Comparison of ENCODE assay signal across 16 cellular contexts in the genomic region with DNA sequence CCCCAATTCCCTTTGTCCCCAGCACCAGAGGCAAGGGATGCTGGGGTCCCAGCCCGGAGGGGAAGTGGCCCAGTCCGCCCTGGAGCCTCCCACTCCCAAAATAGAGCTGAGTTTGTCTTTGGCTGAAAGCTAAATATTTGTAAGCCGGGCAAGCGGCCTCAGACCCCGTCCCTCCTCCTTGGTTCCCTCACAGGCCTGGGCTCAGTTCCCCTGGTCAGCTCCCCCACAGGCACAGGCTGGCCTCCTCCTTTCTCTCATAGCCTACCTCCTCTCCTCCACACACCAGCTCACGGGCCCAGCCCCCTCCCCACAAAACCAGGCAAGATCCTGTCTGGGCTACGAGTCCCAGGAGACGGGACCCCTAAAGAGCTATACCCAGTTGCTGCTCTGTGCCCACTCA. TPM values are rescaled to one million over a fixed set of nuclear protein-coding genes. Genes with fewer than 3 reads are reported as not detected.
DNase-seq lines count a peak whose midpoint lies in the region; TF ChIP-seq lines count a peak whose summit lies in the region.
"Had no signal": no experiment of that assay in that cellular context is flagged by ENCODE, and none has a peak within 500 bp of the region (broad histone marks: within the 10 kb centered on the region; RNA-seq: fewer than 3 reads in every experiment).

No MANE protein-coding gene starts in this region.

- no peak overlapping the region for H3K9ac ChIP-seq in BLaER1
- no peak overlapping the region for H3K9ac ChIP-seq in endodermal cell (ENCODE audit: extremely low read depth, low read length, poor library complexity, severe bottlenecking)

- H3K9me3 Mint-ChIP-seq in endodermal cell: no peaks in the 10 kb centered on the region
- no peaks in the 10 kb centered on the region for H3K9me3 Mint-ChIP-seq in nephron
- no peaks in the 10 kb centered on the region for H3K9me3 Mint-ChIP-seq in progenitor cell of endocrine pancreas (ENCODE audit: low read depth)
- H3K9me3 Mint-ChIP-seq: CD4-positive, alpha-beta memory T cell had no signal

- H3K4me3 ChIP-seq in BLaER1 (no peak overlapping the region), endodermal cell (ENCODE audit: low read length) (no peak overlapping the region)
- H3K4me3 ChIP-seq in effector memory CD4-positive, alpha-beta T cell (ENCODE audit: insufficient read depth, low read depth, low read length, poor library complexity, severe bottlenecking): no peak overlapping the region
- H3K4me3 ChIP-seq: GM12878, HAP-1 had no signal

- peak overlapping the region; percentile 14; the same call in 1 of the 2 replicates for H3K4me2 ChIP-seq in BLaER1

- H3K27me3 Mint-ChIP-seq in endodermal cell (ENCODE audit: insufficient read depth) (peaks cover 31% of the 10 kb centered on the region), nephron (ENCODE audit: low read depth) (peaks cover 24% of the 10 kb centered on the region), progenitor cell of endocrine pancreas (peaks cover 34% of the 10 kb centered on the region)

- H3K27ac Mint-ChIP-seq in endodermal cell (no peak overlapping the region), nephron (peak overlapping the region; percentile 24 to 32 (median 31)), progenitor cell of endocrine pancreas (peak overlapping the region; percentile 38)
- H3K27ac Mint-ChIP-seq: B cell had no signal

- 84 to 91% methylated on average over 4 to 8 of the region's 8 CpGs for WGBS in endodermal cell (ENCODE audit: insufficient coverage in 1 of 2, insufficient read length in 1 of 2), 2 experiments

- H3K9me3 ChIP-seq in BLaER1 (no peaks in the 10 kb centered on the region), endodermal cell (ENCODE audit: control insufficient read depth, low read length) (no peaks in the 10 kb centered on the region)
- no peaks in the 10 kb centered on the region for H3K9me3 ChIP-seq in effector memory CD4-positive, alpha-beta T cell (ENCODE audit: control insufficient read depth, low read length)
- H3K9me3 ChIP-seq: HAP-1 had no signal

- H3K27me3 ChIP-seq in BLaER1 (peaks cover 53% of the 10 kb centered on the region), endodermal cell (ENCODE audit: control insufficient read depth, insufficient read depth, low read length, poor library complexity, severe bottlenecking) (no peaks in the 10 kb centered on the region)
- H3K27me3 ChIP-seq in effector memory CD4-positive, alpha-beta T cell (replicated peaks; ENCODE audit: control insufficient read depth, insufficient read depth, low read length, poor library complexity, severe bottlenecking): peaks cover 28% of the 10 kb centered on the region

- no peak overlapping the region for H3K27ac ChIP-seq in BLaER1
- H3K27ac ChIP-seq in endodermal cell (ENCODE audit: low read depth, low read length): no peak overlapping the region
- no peak overlapping the region for H3K27ac ChIP-seq in effector memory CD4-positive, alpha-beta T cell (ENCODE audit: insufficient read depth, low read length, poor library complexity, severe bottlenecking)
- H3K27ac ChIP-seq: 22Rv1, C4-2B had no signal

- H3K36me3 Mint-ChIP-seq in endodermal cell (ENCODE audit: low read depth) (no peaks in the 10 kb centered on the region), nephron (ENCODE audit: low read depth) (no peaks in the 10 kb centered on the region), progenitor cell of endocrine pancreas (ENCODE audit: insufficient read depth) (no peaks in the 10 kb centered on the region)
- H3K36me3 Mint-ChIP-seq: CD4-positive, alpha-beta memory T cell had no signal

- DNase-seq in endodermal cell (peak; percentile 54), progenitor cell of endocrine pancreas (ENCODE audit: low spot score, unreplicated experiment) (no peak), AG08396 (ENCODE audit: low spot score) (no peak), AG08395 (ENCODE audit: low spot score) (no peak)
- DNase-seq in effector memory CD4-positive, alpha-beta T cell: no peak
- DNase-seq: CD4-positive, alpha-beta memory T cell; DMS79 had no signal

- TF ChIP-seq CTCF in endodermal cell (conservative IDR thresholded peaks at IDR 0.05): no peak
- TF ChIP-seq CTCF in nephron (IDR thresholded peaks at IDR 0.05; ENCODE audit: unreplicated experiment in 3 of 3): no peak
- no peak for TF ChIP-seq CTCF in progenitor cell of endocrine pancreas (IDR thresholded peaks at IDR 0.05; ENCODE audit: unreplicated experiment)

- no peaks in the 10 kb centered on the region for H3K36me3 ChIP-seq in BLaER1
- H3K36me3 ChIP-seq in endodermal cell (ENCODE audit: control insufficient read depth, insufficient read depth, low read length): no peaks in the 10 kb centered on the region
- no peaks in the 10 kb centered on the region for H3K36me3 ChIP-seq in effector memory CD4-positive, alpha-beta T cell (ENCODE audit: control insufficient read depth, insufficient read depth, low read length)
- H3K36me3 ChIP-seq: HAP-1 had no signal

- H3K4me3 Mint-ChIP-seq in endodermal cell (no peak overlapping the region), nephron (peak overlapping the region in 1 of 3 experiments; percentile 14), progenitor cell of endocrine pancreas (ENCODE audit: low read depth) (no peak overlapping the region)
- H3K4me3 Mint-ChIP-seq: B cell; CD4-positive, alpha-beta memory T cell had no signal

- H3K4me1 Mint-ChIP-seq in endodermal cell: peaks cover 10% of the 10 kb centered on the region
- H3K4me1 Mint-ChIP-seq in nephron: peaks cover 27% of the 10 kb centered on the region
- peaks cover 17% of the 10 kb centered on the region for H3K4me1 Mint-ChIP-seq in progenitor cell of endocrine pancreas (ENCODE audit: low read depth)

- H3K4me1 ChIP-seq in BLaER1 (peaks cover 59% of the 10 kb centered on the region), endodermal cell (ENCODE audit: control insufficient read depth, insufficient read depth, low read length) (no peaks in the 10 kb centered on the region)
- H3K4me1 ChIP-seq in effector memory CD4-positive, alpha-beta T cell (ENCODE audit: control insufficient read depth, insufficient read depth, low read length, poor library complexity, severe bottlenecking): no peaks in the 10 kb centered on the region
- H3K4me1 ChIP-seq: HAP-1 had no signal

- H4K20me1 ChIP-seq in BLaER1: no peaks in the 10 kb centered on the region

RNA-seq across cellular contexts. Expression of gene SP7, which starts 1.3 kb away (rescaled TPM):
- not detected for total RNA-seq in endodermal cell
- polyA plus RNA-seq in endodermal cell (2013, experiment 1 of 2): 0.25 TPM
- polyA plus RNA-seq in endodermal cell (2013, experiment 2 of 2): 0.33 TPM
- total RNA-seq in progenitor cell of endocrine pancreas: 0.10 TPM in 1 of 2 replicates, not detected in the other
- total RNA-seq: A673; B cell; CD4-positive, alpha-beta memory T cell; GM12878; HT1080 had no signal
- polyA plus RNA-seq: CD4-positive, alpha-beta memory T cell had no signal

RNA-seq across cellular contexts. Expression of gene AAAS, which starts 13.4 kb away (rescaled TPM):
- 10 to 100 TPM; 69.4 to 82.4 TPM for total RNA-seq in endodermal cell
- polyA plus RNA-seq in endodermal cell (2013, experiment 1 of 2): 80.9 TPM
- 70.6 TPM for polyA plus RNA-seq in endodermal cell (2013, experiment 2 of 2)
- 72.1 and 75.0 TPM in 2 replicates for total RNA-seq in progenitor cell of endocrine pancreas

RNA-seq across cellular contexts. Expression of gene MYG1, which starts 35.3 kb away (rescaled TPM):
- total RNA-seq in endodermal cell (10 to 100 TPM; 55.3 to 74.2 TPM), progenitor cell of endocrine pancreas (58.9 and 60.7 TPM in 2 replicates)
- polyA plus RNA-seq in endodermal cell (2013, experiment 1 of 2): 56.7 TPM
- 53.0 TPM for polyA plus RNA-seq in endodermal cell (2013, experiment 2 of 2)

RNA-seq across cellular contexts. Expression of gene PFDN5, which starts 39.5 kb away (rescaled TPM):
- total RNA-seq in endodermal cell (100 to 1,000 TPM; 322 to 403 TPM), progenitor cell of endocrine pancreas (377 and 379 TPM in 2 replicates)
- 489 TPM for polyA plus RNA-seq in endodermal cell (2013, experiment 1 of 2)
- 482 TPM for polyA plus RNA-seq in endodermal cell (2013, experiment 2 of 2)

RNA-seq across cellular contexts. Expression of gene SP1, which starts 45.2 kb away (rescaled TPM):
- total RNA-seq in endodermal cell (10 to 100 TPM; 91.2 to 99.5 TPM), progenitor cell of endocrine pancreas (90.5 and 92.6 TPM in 2 replicates)
- polyA plus RNA-seq in endodermal cell (2013, experiment 1 of 2): 49.6 TPM
- polyA plus RNA-seq in endodermal cell (2013, experiment 2 of 2): 47.0 TPM
